In genomic region chr5:68342693-68343092, GRCh38 we compare ENCODE assay signal across 7 cellular contexts.
"Had no signal": no experiment of that assay in that cellular context is flagged by ENCODE, and none has a peak within 500 bp of the region (broad histone marks: within the 10 kb centered on the region; RNA-seq: fewer than 3 reads in every experiment).

No MANE protein-coding gene starts in this region.

- DNase-seq: activated B cell treated with CpG ODN at 0.5 μM for 24 hours; activated CD8-positive, alpha-beta memory T cell treated with anti-CD3 and anti-CD28 coated beads for 24 hours; activated naive CD4-positive, alpha-beta T cell treated with anti-CD3 and anti-CD28 coated beads, Interleukin-2, amount 10 ng/mL, durations not matched to agents 7 days and 5 days; cerebellar nuclear complex; kidney; naive thymus-derived CD4-positive, alpha-beta T cell; T-helper 17 cell had no signal

- FAIRE-seq: kidney had no signal

- ATAC-seq: naive thymus-derived CD4-positive, alpha-beta T cell; T-helper 17 cell had no signal
